Comparison of ENCODE assay signal across 7 cellular contexts in genomic region chr1:153439273-153439672, GRCh38. TPM values are rescaled to one million over a fixed set of nuclear protein-coding genes. Genes with fewer than 3 reads are reported as not detected.
"Had no signal": no experiment of that assay in that cellular context is flagged by ENCODE, and none has a peak within 500 bp of the region (broad histone marks: within the 10 kb centered on the region; RNA-seq: fewer than 3 reads in every experiment).

No MANE protein-coding gene starts in this region.

- H3K36me3 Mint-ChIP-seq: IgD-negative memory B cell had no signal

- H3K9me3 Mint-ChIP-seq: H9 had no signal

- ATAC-seq: GM23338, HepG2 had no signal

- H3K27ac Mint-ChIP-seq: GM23338, H9 had no signal

- H3K4me1 Mint-ChIP-seq: GM23338, H9 had no signal

- DNase-seq: HCEC 1CT had no signal

- H3K4me3 Mint-ChIP-seq: GM23338, H9, IgD-negative memory B cell had no signal

RNA-seq across cellular contexts. Expression of gene S100A7, which starts 21.2 kb away (rescaled TPM):
- total RNA-seq: GM23338, H1, H9, HepG2, HT1080 had no signal

RNA-seq across cellular contexts. Expression of gene S100A7A, which starts 23.0 kb away (rescaled TPM):
- total RNA-seq: GM23338, H1, H9, HepG2, HT1080 had no signal

RNA-seq across cellular contexts. Expression of gene S100A8, which starts 48.4 kb away (rescaled TPM):
- total RNA-seq: GM23338, H1, H9, HepG2, HT1080 had no signal
